ENCODE assay signal across 21 cellular contexts in genomic region chr2:231911381-231911780, GRCh38. TPM values are rescaled to one million over a fixed set of nuclear protein-coding genes. Genes with fewer than 3 reads are reported as not detected.
"Had no signal": no experiment of that assay in that cellular context is flagged by ENCODE, and none has a peak within 500 bp of the region (broad histone marks: within the 10 kb centered on the region; RNA-seq: fewer than 3 reads in every experiment).

No MANE protein-coding gene starts in this region.

- H3K9me3 Mint-ChIP-seq: central memory CD8-positive, alpha-beta T cell; dendritic cell treated with granulocyte-macrophage colony-stimulating factor and Interleukin-4, amounts not matched to agents 40 ng/mL and 50 ng/mL, for 4 days; effector memory CD8-positive, alpha-beta T cell; immature natural killer cell; naive thymus-derived CD8-positive, alpha-beta T cell; stimulated activated memory B cell treated with anti-CD40 and anti-IgM and Interleukin-4, amounts not matched to agents 10 μg/mL and 1 μg/mL and 100 μg/mL, for 72 hours; stimulated activated naive CD8-positive, alpha-beta T cell treated with anti-CD3 and anti-CD28 coated beads, Interleukin-15, Interleukin-2, amounts not matched to agents 100 ng/mL and 50 ng/mL, for 24 hours had no signal

- H3K36me3 ChIP-seq: esophagus squamous epithelium, gastroesophageal sphincter, ovary, tibial nerve had no signal

- H3K9me3 ChIP-seq: esophagus squamous epithelium, gastroesophageal sphincter, mucosa of descending colon, ovary, tibial nerve had no signal

- H3K27ac ChIP-seq: esophagus squamous epithelium, gastroesophageal sphincter, ovary, tibial nerve had no signal

- H3K36me3 Mint-ChIP-seq: immature natural killer cell; naive thymus-derived CD8-positive, alpha-beta T cell; stimulated activated memory B cell treated with anti-CD40 and anti-IgM and Interleukin-4, amounts not matched to agents 10 μg/mL and 1 μg/mL and 100 μg/mL, for 72 hours had no signal

- DNase-seq: effector memory CD8-positive, alpha-beta T cell; esophagus squamous epithelium; foreskin fibroblast; immature natural killer cell; left cardiac atrium; mammary epithelial cell; mucosa of descending colon; naive thymus-derived CD8-positive, alpha-beta T cell; ovary; right cardiac atrium; stimulated activated CD4-positive, alpha-beta T cell treated with anti-CD3 and anti-CD28 coated beads, Interleukin-4, amount 100 ng/mL, for 1 hour had no signal

- H3K27ac Mint-ChIP-seq: dendritic cell treated with granulocyte-macrophage colony-stimulating factor and Interleukin-4, amounts not matched to agents 40 ng/mL and 50 ng/mL, for 4 days; immature natural killer cell; naive thymus-derived CD8-positive, alpha-beta T cell; progenitor cell of endocrine pancreas; stimulated activated memory B cell treated with anti-CD40 and anti-IgM and Interleukin-4, amounts not matched to agents 10 μg/mL and 1 μg/mL and 100 μg/mL, for 72 hours; stimulated activated naive CD8-positive, alpha-beta T cell treated with anti-CD3 and anti-CD28 coated beads, Interleukin-15, Interleukin-2, amounts not matched to agents 100 ng/mL and 50 ng/mL, for 24 hours had no signal

- H3K4me3 Mint-ChIP-seq: central memory CD8-positive, alpha-beta T cell; dendritic cell treated with granulocyte-macrophage colony-stimulating factor and Interleukin-4, amounts not matched to agents 40 ng/mL and 50 ng/mL, for 4 days; effector memory CD8-positive, alpha-beta T cell; immature natural killer cell; stimulated activated memory B cell treated with anti-CD40 and anti-IgM and Interleukin-4, amounts not matched to agents 10 μg/mL and 1 μg/mL and 100 μg/mL, for 72 hours; stimulated activated naive CD8-positive, alpha-beta T cell treated with anti-CD3 and anti-CD28 coated beads, Interleukin-15, Interleukin-2, amounts not matched to agents 100 ng/mL and 50 ng/mL, for 24 hours had no signal

- H3K4me3 ChIP-seq: esophagus squamous epithelium, gastroesophageal sphincter, mucosa of descending colon, ovary, tibial nerve had no signal

- H3K27me3 ChIP-seq: ovary, tibial nerve had no signal

- H3K4me1 ChIP-seq: esophagus squamous epithelium, gastroesophageal sphincter, tibial nerve had no signal

- H3K4me1 Mint-ChIP-seq: central memory CD8-positive, alpha-beta T cell; immature natural killer cell had no signal

- FAIRE-seq: keratinocyte had no signal

- ATAC-seq: effector memory CD8-positive, alpha-beta T cell; gastroesophageal sphincter; left cardiac atrium; mucosa of descending colon; naive thymus-derived CD8-positive, alpha-beta T cell; right cardiac atrium; stimulated activated memory B cell treated with anti-CD40 and anti-IgM and Interleukin-4, amounts not matched to agents 10 μg/mL and 1 μg/mL and 100 μg/mL, for 72 hours had no signal

- H3K27me3 Mint-ChIP-seq: stimulated activated naive CD8-positive, alpha-beta T cell treated with anti-CD3 and anti-CD28 coated beads, Interleukin-15, Interleukin-2, amounts not matched to agents 100 ng/mL and 50 ng/mL, for 24 hours had no signal

RNA-seq across cellular contexts. Expression of gene NPPC, which starts 14.8 kb away (rescaled TPM):
- total RNA-seq: epithelial cell of proximal tubule; gastroesophageal sphincter; mammary epithelial cell; naive thymus-derived CD8-positive, alpha-beta T cell; progenitor cell of endocrine pancreas; tibial nerve had no signal
- polyA plus RNA-seq: keratinocyte, liver, mammary epithelial cell had no signal
